In genomic region chr2:15186118-15186517, GRCh38 we compare ENCODE assay signal across 35 cellular contexts.
"Had no signal": no experiment of that assay in that cellular context is flagged by ENCODE, and none has a peak within 500 bp of the region (broad histone marks: within the 10 kb centered on the region; RNA-seq: fewer than 3 reads in every experiment).

No MANE protein-coding gene starts in this region.

- DNase-seq: Kasumi-1, MG63, MM.1S, MV-4-11, NCI-H1048, NCI-H1092, NCI-H1092 treated with DMSO at 0.1 percent for 48 hours, NCI-H1105, NCI-H1105 treated with DMSO at 0.1 percent for 48 hours, NCI-H1417, NCI-H1417 treated with DMSO at 0.1 percent for 48 hours, NCI-H1436, NCI-H1436 treated with DMSO at 0.1 percent for 48 hours, NCI-H146, NCI-H1694, NCI-H1694 treated with DMSO at 0.1 percent for 48 hours, NCI-H187, NCI-H187 treated with DMSO at 0.1 percent for 48 hours, NCI-H1930, NCI-H2029, NCI-H2029 treated with DMSO at 0.1 percent for 48 hours, NCI-H2081, NCI-H2081 treated with DMSO at 0.1 percent for 48 hours, NCI-H2107, NCI-H2171, NCI-H2171 treated with DMSO at 0.1 percent for 48 hours, NCI-H2227 treated with DMSO at 0.1 percent for 48 hours, NCI-H226, NCI-H345, NCI-H446, NCI-H446 treated with DMSO at 0.1 percent for 48 hours, NCI-H510A, NCI-H510A treated with DMSO at 0.1 percent for 48 hours, NCI-H524, NCI-H524 treated with DMSO at 0.1 percent for 48 hours had no signal

- H3K27me3 ChIP-seq: MG63 had no signal

- H3K4me3 ChIP-seq: MG63 had no signal

- H3K9me3 ChIP-seq: MG63 had no signal
